8 cellular contexts compared by ENCODE assay signal in genomic region chr16:23835390-23836077, GRCh38. TPM values are rescaled to one million over a fixed set of nuclear protein-coding genes. Genes with fewer than 3 reads are reported as not detected.
DNase-seq lines count a peak whose midpoint lies in the region; ATAC-seq and TF ChIP-seq lines count a peak whose summit lies in the region.

TSS of gene PRKCB (plus strand) at chr16:23835983.

- DNase-seq in NK-92 treated with Interleukin-12 subunit alpha and Interleukin-12 subunit beta, amount 100 ng/mL, for 24 hours (lab: John Stamatoyannopoulos, UW), result peak; percentile 79
- DNase-seq in NK-92 (lab: John Stamatoyannopoulos, UW; ENCODE audit: unreplicated experiment) (no peak), RWPE1 (ENCODE audit: low spot score) (peak; percentile 84), germinal center (ENCODE audit: low spot score) (peak; percentile 96), omental fat pad (ENCODE audit: low spot score) (peak; percentile 45), suprapubic skin (ENCODE audit: low spot score in 2 of 2) (peak; percentile 69 to 83)
- DNase-seq in activated T-helper 9 cell treated with anti-CD3 and anti-CD28 coated beads, Interleukin-2, amount 50 U/mL, for 16 hours (ENCODE audit: low read depth), result peak; percentile 89

- H3K9me3 ChIP-seq in suprapubic skin, result no peaks in the 10 kb centered on the region

- H3K36me3 ChIP-seq in suprapubic skin, result no peaks in the 10 kb centered on the region

- H3K27ac ChIP-seq in RWPE1 (no peak within 1 kb of the TSS), suprapubic skin (no peak within 1 kb of the TSS)

- TF ChIP-seq CTCF in RWPE1 (conservative IDR thresholded peaks at IDR 0.05; ENCODE audit: low read depth) (no peak), omental fat pad (IDR thresholded peaks at IDR 0.05) (no peak), suprapubic skin (IDR thresholded peaks at IDR 0.05) (no peak)

- H3K4me3 ChIP-seq in suprapubic skin, result peak within 1 kb of the TSS; percentile 46

- TF ChIP-seq EP300 in suprapubic skin (IDR thresholded peaks at IDR 0.05), result no peak

- peaks cover 48% of the 10 kb centered on the region for H3K27me3 ChIP-seq in suprapubic skin

- CTCF ChIA-PET in RWPE1 (lab: Yijun Ruan, JAX), result no interaction called here

- ATAC-seq in HG03095 (IDR thresholded peaks at IDR 0.05; ENCODE audit: unreplicated experiment) (peak; percentile 68), omental fat pad (ENCODE audit: low FRiP score) (peak; percentile 93)

- peaks cover 16% of the 10 kb centered on the region for H3K4me1 ChIP-seq in suprapubic skin

- POLR2A ChIA-PET in RWPE1 (lab: Yijun Ruan, JAX; ENCODE audit: low non-redundant PET), result no interaction called here

- no peak for TF ChIP-seq POLR2A in suprapubic skin (IDR thresholded peaks at IDR 0.05)

- 4% methylated on average over 6 of the region's 63 CpGs for WGBS in suprapubic skin

RNA-seq across cellular contexts. Expression of gene PRKCB, which starts in this region (rescaled TPM):
- total RNA-seq in omental fat pad (10 to 100 TPM in 2 of 4 donors, 1 to 10 TPM in 2; 5.3 to 18.6 (median 11.1) TPM), suprapubic skin (10 to 100 TPM in 2 of 4 donors, 1 to 10 TPM in 2; 7.7 to 40.0 (median 12.2) TPM)
